Comparison of ENCODE assay signal across 25 cellular contexts in genomic region chr1:117396074-117396473, GRCh38.
"Had no signal": no experiment of that assay in that cellular context is flagged by ENCODE, and none has a peak within 500 bp of the region (broad histone marks: within the 10 kb centered on the region; RNA-seq: fewer than 3 reads in every experiment).

No MANE protein-coding gene starts in this region.

- H3K4me1 ChIP-seq: colonic mucosa, left lung had no signal

- FAIRE-seq: endometrium, kidney had no signal

- ATAC-seq: effector memory CD8-positive, alpha-beta T cell; gastroesophageal sphincter; heart left ventricle; left colon; left ventricle myocardium superior; lower lobe of right lung; mucosa of descending colon; naive thymus-derived CD8-positive, alpha-beta T cell had no signal

- H3K9me3 ChIP-seq: colonic mucosa, esophagus squamous epithelium, gastroesophageal sphincter, heart left ventricle, left lung, lower lobe of right lung, mucosa of descending colon had no signal

- DNase-seq: colonic mucosa; cortex of kidney; effector CD8-positive, alpha-beta T cell; effector memory CD8-positive, alpha-beta T cell; endodermal cell; esophagus squamous epithelium; foreskin fibroblast; foreskin melanocyte; heart left ventricle; hypothalamus; immature natural killer cell; islet precursor cell; kidney; kidney glomerular epithelial cell; left colon; left lung; left ventricle myocardium superior; lower lobe of right lung; mesenchymal stem cell; mucosa of descending colon; naive B cell; naive thymus-derived CD8-positive, alpha-beta T cell had no signal

- H3K27me3 ChIP-seq: colonic mucosa, esophagus squamous epithelium, gastroesophageal sphincter, heart left ventricle, hepatocyte, left lung had no signal

- H3K27ac ChIP-seq: colonic mucosa, esophagus squamous epithelium, gastroesophageal sphincter, heart left ventricle, hepatocyte, left lung, lower lobe of right lung had no signal

- H3K4me3 ChIP-seq: colonic mucosa, esophagus squamous epithelium, gastroesophageal sphincter, heart left ventricle, hepatocyte, left lung, lower lobe of right lung, mucosa of descending colon had no signal

- H3K36me3 ChIP-seq: colonic mucosa, esophagus squamous epithelium, gastroesophageal sphincter, heart left ventricle, left lung, lower lobe of right lung had no signal
